ENCODE assay signal across 16 cellular contexts in genomic region chr2:102304711-102305591, GRCh38. TPM values are rescaled to one million over a fixed set of nuclear protein-coding genes. Genes with fewer than 3 reads are reported as not detected.
DNase-seq lines count a peak whose midpoint lies in the region; ATAC-seq and TF ChIP-seq lines count a peak whose summit lies in the region.
"Had no signal": no experiment of that assay in that cellular context is flagged by ENCODE, and none has a peak within 500 bp of the region (broad histone marks: within the 10 kb centered on the region; RNA-seq: fewer than 3 reads in every experiment).

No MANE protein-coding gene starts in this region.

- no peak overlapping the region for H3K4me3 ChIP-seq in upper lobe of left lung
- H3K4me3 ChIP-seq: colonic mucosa, mucosa of descending colon had no signal

- 31 to 38% methylated on average over 10 of the region's 10 CpGs for WGBS in upper lobe of left lung, 2 donors

- no peaks in the 10 kb centered on the region for H3K36me3 ChIP-seq in upper lobe of left lung
- H3K36me3 ChIP-seq: colonic mucosa had no signal

- H3K9me3 ChIP-seq in upper lobe of left lung: no peaks in the 10 kb centered on the region
- H3K9me3 ChIP-seq: colonic mucosa, mucosa of descending colon had no signal

- peak overlapping the region; percentile 30 for H3K4me3 Mint-ChIP-seq in activated T-cell treated with anti-CD3 and anti-CD28 coated beads, Interleukin-2, amount 50 U/mL, for 24 hours

- peaks cover 0 to 5% (median 0%) of the 10 kb centered on the region in 4 donors for H3K4me1 ChIP-seq in upper lobe of left lung
- H3K4me1 ChIP-seq: colonic mucosa had no signal

- peak in 2 of 4 donors; percentile 79 to 84 for TF ChIP-seq EP300 in upper lobe of left lung (IDR thresholded peaks at IDR 0.05)

- peak overlapping the region; percentile 50 to 86 for H3K27ac Mint-ChIP-seq in activated naive CD4-positive, alpha-beta T cell treated with anti-CD3 and anti-CD28 coated beads, Interleukin-2, amount 50 U/mL, for 72 hours
- peak overlapping the region; percentile 97 for H3K27ac Mint-ChIP-seq in activated T-cell treated with anti-CD3 and anti-CD28 coated beads, Interleukin-2, amount 50 U/mL, for 24 hours

- H3K36me3 Mint-ChIP-seq in activated naive CD4-positive, alpha-beta T cell treated with anti-CD3 and anti-CD28 coated beads, Interleukin-2, amount 50 U/mL, for 72 hours: peaks cover 0 to 5% of the 10 kb centered on the region in 2 donors
- H3K36me3 Mint-ChIP-seq in activated T-cell treated with anti-CD3 and anti-CD28 coated beads, Interleukin-2, amount 50 U/mL, for 24 hours (ENCODE audit: low read depth): no peaks in the 10 kb centered on the region

- no peak for DNase-seq in activated naive CD4-positive, alpha-beta T cell treated with anti-CD3 and anti-CD28 coated beads, Interleukin-2, amount 50 U/mL, for 72 hours (ENCODE audit: low spot score in 2 of 2)
- no peak for DNase-seq in activated naive CD4-positive, alpha-beta T cell treated with Interleukin-2 at 50 U/mL for 16 hours
- peak; percentile 52 for DNase-seq in activated T-cell treated with anti-CD3 and anti-CD28 coated beads, Interleukin-2, amount 50 U/mL, for 24 hours
- DNase-seq in lung microvascular endothelial cell (ENCODE audit: low read depth in 2 of 2) (peak; percentile 10 to 24), upper lobe of left lung (no peak), NCI-H2081 treated with DMSO at 0.1 percent for 48 hours (lab: John Stamatoyannopoulos, UW) (no peak)
- DNase-seq: colonic mucosa, head of caudate nucleus, mucosa of descending colon, NCI-H1105 treated with DMSO at 0.1 percent for 48 hours had no signal

- ATAC-seq in activated naive CD4-positive, alpha-beta T cell treated with anti-CD3 and anti-CD28 coated beads, Interleukin-2, amount 50 U/mL, for 72 hours: peak; percentile 53 to 69
- ATAC-seq in upper lobe of left lung (ENCODE audit: low FRiP score in 2 of 2) (no peak), GM18517 (IDR thresholded peaks at IDR 0.05; ENCODE audit: unreplicated experiment) (no peak), HG02571 (IDR thresholded peaks at IDR 0.05; ENCODE audit: unreplicated experiment) (no peak)
- ATAC-seq: esophagus mucosa, mucosa of descending colon had no signal

- H3K27me3 Mint-ChIP-seq in activated T-cell treated with anti-CD3 and anti-CD28 coated beads, Interleukin-2, amount 50 U/mL, for 24 hours: no peaks in the 10 kb centered on the region

- no peak for TF ChIP-seq POLR2A in upper lobe of left lung (IDR thresholded peaks at IDR 0.05)

- H3K4me1 Mint-ChIP-seq in activated T-cell treated with anti-CD3 and anti-CD28 coated beads, Interleukin-2, amount 50 U/mL, for 24 hours (ENCODE audit: low read depth): peaks cover 52% of the 10 kb centered on the region

- H3K27me3 ChIP-seq in upper lobe of left lung: no peaks in the 10 kb centered on the region
- H3K27me3 ChIP-seq: colonic mucosa had no signal

- TF ChIP-seq CTCF in upper lobe of left lung (IDR thresholded peaks at IDR 0.05): no peak

- H3K27ac ChIP-seq in upper lobe of left lung: peak overlapping the region; percentile 63 to 89 (median 75)
- H3K27ac ChIP-seq: colonic mucosa, HL-60, KMS-11, parathyroid adenoma had no signal

- H3K9me3 Mint-ChIP-seq in activated naive CD4-positive, alpha-beta T cell treated with anti-CD3 and anti-CD28 coated beads, Interleukin-2, amount 50 U/mL, for 72 hours: no peaks in the 10 kb centered on the region
- H3K9me3 Mint-ChIP-seq in activated T-cell treated with anti-CD3 and anti-CD28 coated beads, Interleukin-2, amount 50 U/mL, for 24 hours: no peaks in the 10 kb centered on the region

RNA-seq across cellular contexts. Expression of gene IL1RL1, which starts 6.4 kb away (rescaled TPM):
- total RNA-seq in activated naive CD4-positive, alpha-beta T cell treated with anti-CD3 and anti-CD28 coated beads, Interleukin-2, amount 50 U/mL, for 72 hours: 1 to 10 TPM in 1 of 2 donors, under 1 TPM in 1; 0.74 to 1.0 TPM
- 0.40 and 1.3 TPM in 2 replicates for total RNA-seq in lung microvascular endothelial cell
- total RNA-seq in upper lobe of left lung: 100 to 1,000 TPM in 1 of 6 donors, 10 to 100 TPM in 5; 26.2 to 203 (median 53.1) TPM

RNA-seq across cellular contexts. Expression of gene IL18R1, which starts 50.6 kb away (rescaled TPM):
- total RNA-seq in activated naive CD4-positive, alpha-beta T cell treated with anti-CD3 and anti-CD28 coated beads, Interleukin-2, amount 50 U/mL, for 72 hours: 10 to 100 TPM; 11.7 to 28.3 TPM
- total RNA-seq in lung microvascular endothelial cell (0.20 and 0.22 TPM in 2 replicates), upper lobe of left lung (10 to 100 TPM in 5 of 6 donors, 1 to 10 TPM in 1; 9.4 to 46.9 (median 34.8) TPM)

Comparison
In these comparisons a context has a peak if more than half of its experiments do, and no peak if none do; other contexts are left out.
1. ATAC-seq: peak in activated naive CD4-positive, alpha-beta T cell treated with anti-CD3 and anti-CD28 coated beads, Interleukin-2, amount 50 U/mL, for 72 hours (2 of 2); none in upper lobe of left lung (0 of 2), GM18517 (single experiment) and HG02571 (single experiment).
2. DNase-seq: peak in activated T-cell treated with anti-CD3 and anti-CD28 coated beads, Interleukin-2, amount 50 U/mL, for 24 hours (single experiment) and lung microvascular endothelial cell (2 of 2); none in activated naive CD4-positive, alpha-beta T cell treated with anti-CD3 and anti-CD28 coated beads, Interleukin-2, amount 50 U/mL, for 72 hours (0 of 2), activated naive CD4-positive, alpha-beta T cell treated with Interleukin-2 at 50 U/mL for 16 hours (single experiment), upper lobe of left lung (0 of 2) and NCI-H2081 treated with DMSO at 0.1 percent for 48 hours (single experiment).
3. RNA of gene IL1RL1, which starts 6.4 kb away (total RNA-seq): 26.2 to 203 TPM in upper lobe of left lung; 0.74 to 1.0 TPM in activated naive CD4-positive, alpha-beta T cell treated with anti-CD3 and anti-CD28 coated beads, Interleukin-2, amount 50 U/mL, for 72 hours and 0.40 to 1.3 TPM in lung microvascular endothelial cell; every median in the first group is over 10 times any median in the second.